In the genomic region with DNA sequence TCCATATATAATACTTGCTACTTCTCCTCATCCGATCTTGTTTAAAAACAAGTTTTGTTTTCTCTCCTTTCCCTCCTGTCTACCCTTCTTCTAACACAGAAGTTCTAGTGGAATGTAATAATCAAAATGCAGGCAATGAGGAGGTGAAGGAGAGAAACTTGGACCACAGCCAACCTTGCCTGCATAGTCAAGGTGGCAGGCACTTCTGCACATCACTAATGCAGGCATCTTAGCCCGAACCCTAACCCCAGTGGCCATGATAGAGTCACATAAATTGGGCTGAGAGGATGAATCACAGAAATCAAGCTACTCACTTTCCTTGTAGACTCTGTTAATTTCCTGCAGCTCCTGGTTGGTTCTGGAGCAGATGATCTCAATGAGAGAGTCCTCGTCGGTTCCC, we compare ENCODE assay signal across 26 cellular contexts.
"Had no signal": no experiment of that assay in that cellular context is flagged by ENCODE, and none has a peak within 500 bp of the region (broad histone marks: within the 10 kb centered on the region; RNA-seq: fewer than 3 reads in every experiment).

No MANE protein-coding gene starts in this region.

- H3K27me3 Mint-ChIP-seq: activated naive CD4-positive, alpha-beta T cell treated with anti-CD3 and anti-CD28 coated beads, Interleukin-2, amount 50 U/mL, for 24 hours; effector memory CD8-positive, alpha-beta T cell; stimulated activated memory B cell treated with anti-CD40 and anti-IgM and Interleukin-4, amounts not matched to agents 10 μg/mL and 1 μg/mL and 100 μg/mL, for 72 hours had no signal

- H3K4me3 Mint-ChIP-seq: activated CD8-positive, alpha-beta T cell treated with anti-CD3 and anti-CD28 coated beads, Interleukin-2, amount 10 ng/mL, durations not matched to agents 7 days and 5 days; activated naive CD4-positive, alpha-beta T cell treated with anti-CD3 and anti-CD28 coated beads, Interleukin-2, amount 50 U/mL, for 24 hours; activated T-helper 1 cell treated with anti-CD3 and anti-CD28 coated beads, Interleukin-12 subunit alpha, Interleukin-12 subunit beta, Interleukin-2, Interleukin-4 antibody, amounts not matched to agents 30 ng/mL and 10 ng/mL and 1 ng/mL, durations not matched to agents 14 hours and 24 hours and 36 hours; neural crest cell; stimulated activated memory B cell treated with anti-CD40 and anti-IgM and Interleukin-4, amounts not matched to agents 10 μg/mL and 1 μg/mL and 100 μg/mL, for 72 hours; T-helper 2 cell treated with Interferon-gamma antibody and Interleukin-4, amounts not matched to agents 5 μg/mL and 100 μg/mL, for 36 hours had no signal

- FAIRE-seq: colon, islet of Langerhans, small intestine had no signal

- H3K27ac Mint-ChIP-seq: activated CD8-positive, alpha-beta T cell treated with anti-CD3 and anti-CD28 coated beads, Interleukin-2, amount 10 ng/mL, durations not matched to agents 7 days and 5 days; activated naive CD4-positive, alpha-beta T cell treated with anti-CD3 and anti-CD28 coated beads, Interleukin-2, amount 50 U/mL, for 24 hours; activated T-helper 1 cell treated with anti-CD3 and anti-CD28 coated beads, Interleukin-12 subunit alpha, Interleukin-12 subunit beta, Interleukin-2, Interleukin-4 antibody, amounts not matched to agents 30 ng/mL and 10 ng/mL and 1 ng/mL, durations not matched to agents 14 hours and 24 hours and 36 hours; effector memory CD8-positive, alpha-beta T cell; stimulated activated memory B cell treated with anti-CD40 and anti-IgM and Interleukin-4, amounts not matched to agents 10 μg/mL and 1 μg/mL and 100 μg/mL, for 72 hours; T-helper 2 cell treated with Interferon-gamma antibody and Interleukin-4, amounts not matched to agents 5 μg/mL and 100 μg/mL, for 36 hours had no signal

- H3K27ac ChIP-seq: dorsolateral prefrontal cortex, esophagus squamous epithelium, heart left ventricle, transverse colon, uterus, VCaP had no signal

- H3K9me3 ChIP-seq: esophagus squamous epithelium, heart left ventricle, mucosa of descending colon, transverse colon, uterus had no signal

- DNase-seq: activated CD4-positive, alpha-beta T cell treated with anti-CD3 and anti-CD28 coated beads, Interleukin-2, amount 50 U/mL, for 1 hour; activated CD8-positive, alpha-beta T cell treated with anti-CD3 and anti-CD28 coated beads, Interleukin-2, amount 10 ng/mL, durations not matched to agents 7 days and 5 days; activated gamma-delta T cell treated with Interleukin-2 at 50 U/mL for 16 hours; aorta; central memory CD4-positive, alpha-beta T cell; dorsolateral prefrontal cortex; effector memory CD8-positive, alpha-beta T cell; esophagus squamous epithelium; heart left ventricle; left cardiac atrium; mucosa of descending colon; occipital lobe; small intestine; stimulated activated CD4-positive, alpha-beta T cell treated with anti-CD3 and anti-CD28 coated beads, Interleukin-15, amount 100 ng/mL, for 24 hours; transverse colon; uterus had no signal

- H3K4me1 Mint-ChIP-seq: neural crest cell had no signal

- H3K4me3 ChIP-seq: dorsolateral prefrontal cortex, esophagus squamous epithelium, heart left ventricle, mucosa of descending colon, transverse colon, uterus had no signal

- ATAC-seq: activated CD4-positive, CD25-positive, alpha-beta regulatory T cell treated with anti-CD3 and anti-CD28 coated beads, Interleukin-2, amount 50 U/mL, for 24 hours; activated CD8-positive, alpha-beta T cell treated with anti-CD3 and anti-CD28 coated beads, Interleukin-2, amount 10 ng/mL, durations not matched to agents 7 days and 5 days; effector memory CD8-positive, alpha-beta T cell; heart left ventricle; left cardiac atrium; mucosa of descending colon; sciatic nerve; stimulated activated memory B cell treated with anti-CD40 and anti-IgM and Interleukin-4, amounts not matched to agents 10 μg/mL and 1 μg/mL and 100 μg/mL, for 72 hours had no signal

- H3K36me3 ChIP-seq: uterus had no signal

- H3K27me3 ChIP-seq: dorsolateral prefrontal cortex, esophagus squamous epithelium, heart left ventricle, transverse colon, uterus had no signal

- H3K9me3 Mint-ChIP-seq: activated naive CD4-positive, alpha-beta T cell treated with anti-CD3 and anti-CD28 coated beads, Interleukin-2, amount 50 U/mL, for 24 hours; activated T-helper 1 cell treated with anti-CD3 and anti-CD28 coated beads, Interleukin-12 subunit alpha, Interleukin-12 subunit beta, Interleukin-2, Interleukin-4 antibody, amounts not matched to agents 30 ng/mL and 10 ng/mL and 1 ng/mL, durations not matched to agents 14 hours and 24 hours and 36 hours; effector memory CD8-positive, alpha-beta T cell; neural crest cell; stimulated activated memory B cell treated with anti-CD40 and anti-IgM and Interleukin-4, amounts not matched to agents 10 μg/mL and 1 μg/mL and 100 μg/mL, for 72 hours; T-helper 2 cell treated with Interferon-gamma antibody and Interleukin-4, amounts not matched to agents 5 μg/mL and 100 μg/mL, for 36 hours had no signal

- H3K4me1 ChIP-seq: uterus had no signal
